In genomic region chr18:77068890-77069312, GRCh38 we compare ENCODE assay signal across 8 cellular contexts.
DNase-seq lines count a peak whose midpoint lies in the region; ATAC-seq and TF ChIP-seq lines count a peak whose summit lies in the region.
"Had no signal": no experiment of that assay in that cellular context is flagged by ENCODE, and none has a peak within 500 bp of the region (broad histone marks: within the 10 kb centered on the region; RNA-seq: fewer than 3 reads in every experiment).

No MANE protein-coding gene starts in this region.

- peak overlapping the region; percentile 74 for H3K27ac ChIP-seq in left ventricle myocardium inferior (replicated peaks)
- H3K27ac ChIP-seq in spleen: peak overlapping the region; percentile 70 to 97 (median 90)
- H3K27ac ChIP-seq in WERI-Rb-1: no peak overlapping the region

- TF ChIP-seq POLR2A in spleen (IDR thresholded peaks at IDR 0.05): no peak

- CTCF ChIA-PET in WTC11 (lab: Charles Lee): interaction anchor here (0.9 to 1.5 kb wide), 4 partner anchors 14 to 147 kb away, joined by 3 to 7 read pairs (median 4); no protein-coding TSS in a partner anchor

- no peaks in the 10 kb centered on the region for H3K27me3 ChIP-seq in left ventricle myocardium inferior (ENCODE audit: low read depth)
- no peaks in the 10 kb centered on the region for H3K27me3 ChIP-seq in spleen (replicated peaks in 1 of 7)
- H3K27me3 ChIP-seq in WERI-Rb-1 (ENCODE audit: insufficient read depth, low read depth, severe bottlenecking): no peaks in the 10 kb centered on the region

- intact Hi-C loops in left ventricle myocardium inferior (cut with micrococcal nuclease): no loop called here
- intact Hi-C loops in spleen (cut with DNase I; ENCODE audit: low total_unique reads): no loop called here

- no peaks in the 10 kb centered on the region for H3K9me3 Mint-ChIP-seq in WTC11

- peaks cover 34% of the 10 kb centered on the region for H3K4me1 Mint-ChIP-seq in WTC11

- H3K4me1 ChIP-seq in left ventricle myocardium inferior (peaks cover 86% of the 10 kb centered on the region), spleen (peaks cover 54 to 100% (median 98%) of the 10 kb centered on the region in 6 donors)

- ATAC-seq in WTC11: no peak
- ATAC-seq in HG03135 (IDR thresholded peaks at IDR 0.05; ENCODE audit: unreplicated experiment): no peak

- peaks cover 21% of the 10 kb centered on the region for H3K36me3 Mint-ChIP-seq in WTC11

- H3K27ac Mint-ChIP-seq in WTC11: peak overlapping the region; percentile 52; the same call in 1 of the 2 replicates

- WGBS in spleen, 5 donors: 42 to 63% (median 54%) methylated on average over 7 of the region's 7 CpGs

- H3K36me3 ChIP-seq in left ventricle myocardium inferior (peaks cover 12% of the 10 kb centered on the region), spleen (peaks cover 0 to 41% (median 4%) of the 10 kb centered on the region in 6 donors), WERI-Rb-1 (no peaks in the 10 kb centered on the region)

- H3K9me3 ChIP-seq in left ventricle myocardium inferior (replicated peaks) (no peaks in the 10 kb centered on the region), spleen (no peaks in the 10 kb centered on the region), WERI-Rb-1 (ENCODE audit: severe bottlenecking) (no peaks in the 10 kb centered on the region)

- POLR2A ChIA-PET in WTC11 (lab: Charles Lee): no interaction called here

- H3K27me3 Mint-ChIP-seq in WTC11 (ENCODE audit: low read depth): no peaks in the 10 kb centered on the region

- TF ChIP-seq CTCF in GM13977 (IDR thresholded peaks at IDR 0.05; ENCODE audit: extremely low read depth, insufficient read depth, missing control alignments): peak; percentile 12
- TF ChIP-seq CTCF in WTC11 (IDR thresholded peaks at IDR 0.05): no peak
- no peak for TF ChIP-seq CTCF in left ventricle myocardium inferior (IDR thresholded peaks at IDR 0.05; ENCODE audit: borderline replicate concordance)
- TF ChIP-seq CTCF in spleen (IDR thresholded peaks at IDR 0.05 in 8 of 11, conservative IDR thresholded peaks at IDR 0.05 in 3 of 11): no peak
- no peak for TF ChIP-seq CTCF in WERI-Rb-1 (IDR thresholded peaks at IDR 0.05; ENCODE audit: low read depth, low read length)

- H3K4me3 Mint-ChIP-seq in WTC11: no peak overlapping the region

- H3K4me3 ChIP-seq in left ventricle myocardium inferior (no peak overlapping the region), spleen (peak overlapping the region in 1 of 8 donors; percentile 57), WERI-Rb-1 (ENCODE audit: low read depth, low read length) (no peak overlapping the region)

- in situ Hi-C loops in GM13977 (cut with MboI; ENCODE audit: low pct_unique_long_range_greater_than_20kb, low sequenced_read_pairs, unreplicated experiment): loop anchor here (10.0 kb wide), 1 partner anchor 56 kb away; no protein-coding TSS in a partner anchor

- DNase-seq in GM13977 (ENCODE audit: low spot score): no peak
- no peak for DNase-seq in WTC11 (ENCODE audit: low spot score)
- no peak for DNase-seq in left ventricle myocardium inferior
- peak; percentile 81 for DNase-seq in spleen
- no peak for DNase-seq in WERI-Rb-1
- DNase-seq in AG20443 (ENCODE audit: low spot score): no peak
- DNase-seq: NCI-H2171 treated with DMSO at 0.1 percent for 48 hours had no signal

TF ChIP-seq in WTC11, 78 proteins besides CTCF, POLR2A, EP300 and RAD21:
- no peak for TF ChIP-seq ATF2 (CRISPR knock-in tag; IDR thresholded peaks at IDR 0.05; ENCODE audit: borderline replicate concordance, low read depth)
- TF ChIP-seq ZNF512 (CRISPR knock-in tag; IDR thresholded peaks at IDR 0.05; ENCODE audit: borderline replicate concordance): no peak
- TF ChIP-seq IRF2 (CRISPR knock-in tag; IDR thresholded peaks at IDR 0.05; ENCODE audit: borderline replicate concordance, low read depth): no peak
- TF ChIP-seq ZNF317 (CRISPR knock-in tag; IDR thresholded peaks at IDR 0.05; ENCODE audit: borderline replicate concordance, low read depth): no peak
- TF ChIP-seq RORB (CRISPR knock-in tag; IDR thresholded peaks at IDR 0.05): no peak
- no peak for TF ChIP-seq ZNF263 (CRISPR knock-in tag; IDR thresholded peaks at IDR 0.05; ENCODE audit: low read depth)
- TF ChIP-seq ATF1 (CRISPR knock-in tag; IDR thresholded peaks at IDR 0.05): no peak
- TF ChIP-seq JUN (CRISPR knock-in tag; IDR thresholded peaks at IDR 0.05): no peak
- no peak for TF ChIP-seq AR (CRISPR knock-in tag; IDR thresholded peaks at IDR 0.05)
- TF ChIP-seq TCF7 (CRISPR knock-in tag; IDR thresholded peaks at IDR 0.05; ENCODE audit: low read depth): no peak
- TF ChIP-seq HMGA2 (CRISPR knock-in tag; IDR thresholded peaks at IDR 0.05): no peak
- TF ChIP-seq SP1 (CRISPR knock-in tag; conservative IDR thresholded peaks at IDR 0.05): no peak
- no peak for TF ChIP-seq E2F1 (CRISPR knock-in tag; IDR thresholded peaks at IDR 0.05)
- no peak for TF ChIP-seq ZNF281 (CRISPR knock-in tag; IDR thresholded peaks at IDR 0.05)
- no peak for TF ChIP-seq TP53 (CRISPR knock-in tag; IDR thresholded peaks at IDR 0.05)
TF ChIP-seq in WTC11: peak in this region for 0.
